Comparison of ENCODE assay signal across 21 cellular contexts in genomic region chr11:47723041-47723440, GRCh38. TPM values are rescaled to one million over a fixed set of nuclear protein-coding genes. Genes with fewer than 3 reads are reported as not detected.
DNase-seq lines count a peak whose midpoint lies in the region; ATAC-seq, FAIRE-seq and TF ChIP-seq lines count a peak whose summit lies in the region.
"Had no signal": no experiment of that assay in that cellular context is flagged by ENCODE, and none has a peak within 500 bp of the region (broad histone marks: within the 10 kb centered on the region; RNA-seq: fewer than 3 reads in every experiment).

No MANE protein-coding gene starts in this region.

- H3K9me3 ChIP-seq in liver (ENCODE audit: control insufficient read depth in 4 of 4, low read length in 3 of 4): no peaks in the 10 kb centered on the region
- H3K9me3 ChIP-seq in transverse colon: no peaks in the 10 kb centered on the region
- no peaks in the 10 kb centered on the region for H3K9me3 ChIP-seq in small intestine (ENCODE audit: control insufficient read depth, low read depth)
- H3K9me3 ChIP-seq: A549; BLaER1 treated with 17β-estradiol and CSF1 and Interleukin-3, amounts not matched to agents 10 nM and 100 nM had no signal

- no peak for TF ChIP-seq EP300 in transverse colon (IDR thresholded peaks at IDR 0.05; ENCODE audit: low read depth)

- no peak overlapping the region for H3K9ac ChIP-seq in liver (ENCODE audit: low read depth in 1 of 2, low read length in 2 of 2)
- H3K9ac ChIP-seq: BLaER1 treated with 17β-estradiol and CSF1 and Interleukin-3, amounts not matched to agents 10 nM and 100 nM had no signal

- no peak for FAIRE-seq in small intestine (lab: Jason Lieb, UNC)
- FAIRE-seq: A549, G401.6, GM12878, K562 had no signal

- no peak for TF ChIP-seq POLR2A in transverse colon (IDR thresholded peaks at IDR 0.05)

- no peak overlapping the region for H3K4me3 ChIP-seq in liver (ENCODE audit: low read depth in 1 of 3, low read length in 3 of 3)
- H3K4me3 ChIP-seq in transverse colon: no peak overlapping the region
- no peak overlapping the region for H3K4me3 ChIP-seq in small intestine (ENCODE audit: low read depth in 1 of 2, low read length in 2 of 2)
- H3K4me3 ChIP-seq: A549; BLaER1 treated with 17β-estradiol and CSF1 and Interleukin-3, amounts not matched to agents 10 nM and 100 nM; GM12878; GM23338; K562; PC-9 had no signal

- intact Hi-C loops in Right ventricle myocardium inferior (cut with DNase I) (loop anchor here (5.0 kb wide), 1 partner anchor 81 kb away; the partner anchor contains the start of gene MTCH2), cardiac septum (cut with DNase I) (no loop called here), transverse colon (cut with DNase I; ENCODE audit: low total_unique reads) (no loop called here)

- TF ChIP-seq CTCF in liver (IDR thresholded peaks at IDR 0.05; ENCODE audit: low read depth, low read length, missing input control) (no peak), transverse colon (IDR thresholded peaks at IDR 0.05) (no peak)

- TF ChIP-seq RAD21 in liver (IDR thresholded peaks at IDR 0.05): peak in 1 of 2 donors; percentile 10

- H3K36me3 ChIP-seq in liver (ENCODE audit: control insufficient read depth in 4 of 4, insufficient read depth in 3 of 4, low read depth in 1 of 4, low read length in 3 of 4) (peaks cover 6 to 29% (median 17%) of the 10 kb centered on the region in 4 donors), transverse colon (peaks cover 0 to 77% (median 36%) of the 10 kb centered on the region in 4 donors), small intestine (ENCODE audit: control insufficient read depth in 2 of 2, insufficient read depth in 2 of 2, low read length in 2 of 2) (peaks cover 15 to 25% of the 10 kb centered on the region in 2 donors)

- 54% methylated on average over 3 of the region's 3 CpGs for WGBS in liver
- WGBS in transverse colon (ENCODE audit: low coverage in 1 of 2), 2 donors: 71 to 100% methylated on average over 1 to 3 of the region's 3 CpGs
- 72 to 92% (median 81%) methylated on average over 3 of the region's 3 CpGs for WGBS in small intestine, 3 donors

- in situ Hi-C loops in transverse colon (cut with MboI; ENCODE audit: low pct_ligation_motif_present in 1 of 4, low pct_unique_long_range_greater_than_20kb in 1 of 4, low sequenced_read_pairs in 3 of 4): no loop called here

- H3K4me1 ChIP-seq in liver (ENCODE audit: control insufficient read depth in 4 of 4, insufficient read depth in 4 of 4, low read length in 3 of 4) (peaks cover 9 to 48% (median 39%) of the 10 kb centered on the region in 4 donors), transverse colon (peaks cover 0 to 25% (median 7%) of the 10 kb centered on the region in 4 donors), small intestine (ENCODE audit: control insufficient read depth in 2 of 2, insufficient read depth in 1 of 2, low read depth in 1 of 2, low read length in 1 of 2) (peaks cover 3 to 4% of the 10 kb centered on the region in 2 donors)

- no peaks in the 10 kb centered on the region for H3K27me3 ChIP-seq in liver (ENCODE audit: control insufficient read depth in 4 of 4, insufficient read depth in 4 of 4, low read length in 3 of 4)
- H3K27me3 ChIP-seq in transverse colon: no peaks in the 10 kb centered on the region
- H3K27me3 ChIP-seq in small intestine (ENCODE audit: control insufficient read depth in 2 of 2, insufficient read depth in 2 of 2, low read length in 2 of 2): no peaks in the 10 kb centered on the region
- H3K27me3 ChIP-seq: BLaER1 treated with 17β-estradiol and CSF1 and Interleukin-3, amounts not matched to agents 10 nM and 100 nM had no signal

- H3K27ac ChIP-seq in liver (ENCODE audit: low read depth in 1 of 2, low read length in 2 of 2): peak overlapping the region; percentile 16 to 88
- peak overlapping the region; percentile 65 to 74 (median 70) for H3K27ac ChIP-seq in transverse colon
- no peak overlapping the region for H3K27ac ChIP-seq in small intestine (ENCODE audit: low read depth in 1 of 2, low read length in 1 of 2)
- H3K27ac ChIP-seq: A549, PC-9 had no signal

- ATAC-seq in Right ventricle myocardium inferior: peak; percentile 81
- ATAC-seq: GM12878, GM23338, HCT116, K562 had no signal

- DNase-seq in Right ventricle myocardium inferior (ENCODE audit: missing footprints): no peak
- DNase-seq in cardiac septum (ENCODE audit: low spot score): no peak
- peak; percentile 70 for DNase-seq in cerebellum (ENCODE audit: low spot score)
- no peak for DNase-seq in transverse colon
- DNase-seq in NCI-H446 (lab: John Stamatoyannopoulos, UW): no peak
- no peak for DNase-seq in activated CD4-positive, alpha-beta T cell treated with anti-CD3 and anti-CD28 coated beads for 1 hour
- DNase-seq in small intestine: no peak
- DNase-seq: DMS79 treated with DMSO at 0.1 percent for 48 hours, NCI-H1417, NCI-H1930, NCI-H2171, NCI-H446 treated with DMSO at 0.1 percent for 48 hours, PC-9 had no signal

TF ChIP-seq in liver, 16 proteins besides CTCF, POLR2A, EP300 and RAD21:
- TF ChIP-seq YY1 (IDR thresholded peaks at IDR 0.05) (no peak), HNF4G (IDR thresholded peaks at IDR 0.05) (no peak), FOXA2 (IDR thresholded peaks at IDR 0.05) (no peak), SP1 (IDR thresholded peaks at IDR 0.05) (peak; percentile 19), HNF4A (conservative IDR thresholded peaks at IDR 0.05) (peak; percentile 5 to 8), NR2F2 (IDR thresholded peaks at IDR 0.05) (no peak), EGR1 (IDR thresholded peaks at IDR 0.05; ENCODE audit: low read depth in 2 of 2) (no peak), GABPA (IDR thresholded peaks at IDR 0.05 in 1 of 2, conservative IDR thresholded peaks at IDR 0.05 in 1 of 2) (no peak), TAF1 (conservative IDR thresholded peaks at IDR 0.05) (no peak), ZBTB33 (IDR thresholded peaks at IDR 0.05) (no peak), JUND (IDR thresholded peaks at IDR 0.05) (no peak), FOXA1 (IDR thresholded peaks at IDR 0.05) (no peak), RXRA (IDR thresholded peaks at IDR 0.05) (peak in 1 of 2 donors; percentile 36)
- TF ChIP-seq, protein P1, sequence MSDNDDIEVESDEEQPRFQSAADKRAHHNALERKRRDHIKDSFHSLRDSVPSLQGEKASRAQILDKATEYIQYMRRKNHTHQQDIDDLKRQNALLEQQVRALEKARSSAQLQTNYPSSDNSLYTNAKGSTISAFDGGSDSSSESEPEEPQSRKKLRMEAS (IDR thresholded peaks at IDR 0.05): no peak
- TF ChIP-seq, protein P2, sequence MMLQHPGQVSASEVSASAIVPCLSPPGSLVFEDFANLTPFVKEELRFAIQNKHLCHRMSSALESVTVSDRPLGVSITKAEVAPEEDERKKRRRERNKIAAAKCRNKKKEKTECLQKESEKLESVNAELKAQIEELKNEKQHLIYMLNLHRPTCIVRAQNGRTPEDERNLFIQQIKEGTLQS (IDR thresholded peaks at IDR 0.05): no peak
- TF ChIP-seq, protein P3, sequence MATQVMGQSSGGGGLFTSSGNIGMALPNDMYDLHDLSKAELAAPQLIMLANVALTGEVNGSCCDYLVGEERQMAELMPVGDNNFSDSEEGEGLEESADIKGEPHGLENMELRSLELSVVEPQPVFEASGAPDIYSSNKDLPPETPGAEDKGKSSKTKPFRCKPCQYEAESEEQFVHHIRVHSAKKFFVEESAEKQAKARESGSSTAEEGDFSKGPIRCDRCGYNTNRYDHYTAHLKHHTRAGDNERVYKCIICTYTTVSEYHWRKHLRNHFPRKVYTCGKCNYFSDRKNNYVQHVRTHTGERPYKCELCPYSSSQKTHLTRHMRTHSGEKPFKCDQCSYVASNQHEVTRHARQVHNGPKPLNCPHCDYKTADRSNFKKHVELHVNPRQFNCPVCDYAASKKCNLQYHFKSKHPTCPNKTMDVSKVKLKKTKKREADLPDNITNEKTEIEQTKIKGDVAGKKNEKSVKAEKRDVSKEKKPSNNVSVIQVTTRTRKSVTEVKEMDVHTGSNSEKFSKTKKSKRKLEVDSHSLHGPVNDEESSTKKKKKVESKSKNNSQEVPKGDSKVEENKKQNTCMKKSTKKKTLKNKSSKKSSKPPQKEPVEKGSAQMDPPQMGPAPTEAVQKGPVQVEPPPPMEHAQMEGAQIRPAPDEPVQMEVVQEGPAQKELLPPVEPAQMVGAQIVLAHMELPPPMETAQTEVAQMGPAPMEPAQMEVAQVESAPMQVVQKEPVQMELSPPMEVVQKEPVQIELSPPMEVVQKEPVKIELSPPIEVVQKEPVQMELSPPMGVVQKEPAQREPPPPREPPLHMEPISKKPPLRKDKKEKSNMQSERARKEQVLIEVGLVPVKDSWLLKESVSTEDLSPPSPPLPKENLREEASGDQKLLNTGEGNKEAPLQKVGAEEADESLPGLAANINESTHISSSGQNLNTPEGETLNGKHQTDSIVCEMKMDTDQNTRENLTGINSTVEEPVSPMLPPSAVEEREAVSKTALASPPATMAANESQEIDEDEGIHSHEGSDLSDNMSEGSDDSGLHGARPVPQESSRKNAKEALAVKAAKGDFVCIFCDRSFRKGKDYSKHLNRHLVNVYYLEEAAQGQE (IDR thresholded peaks at IDR 0.05): peak; percentile 23

RNA-seq across cellular contexts. Expression of gene AGBL2, which starts 7.9 kb away (rescaled TPM):
- 0.14 TPM for total RNA-seq in Right ventricle myocardium inferior
- 1.2 TPM for total RNA-seq in cardiac septum
- 3.6 TPM for total RNA-seq in cerebellum
- 1 to 10 TPM; 1.7 to 3.0 TPM for total RNA-seq in liver
- polyA plus RNA-seq in liver: 1 to 10 TPM in 1 of 2 donors, under 1 TPM in 1; 0.36 to 3.6 TPM
- 10 to 100 TPM in 2 of 4 donors, 1 to 10 TPM in 2; 3.3 to 13.5 (median 8.0) TPM for total RNA-seq in transverse colon
- polyA plus RNA-seq in small intestine: 1 to 10 TPM in 2 of 3 donors, under 1 TPM in 1; 0.81 to 2.7 (median 1.0) TPM

RNA-seq across cellular contexts. Expression of gene FNBP4, which starts 44.1 kb away (rescaled TPM):
- total RNA-seq in Right ventricle myocardium inferior (36.5 TPM), cardiac septum (41.7 TPM), cerebellum (146 TPM), liver (10 to 100 TPM; 33.2 to 66.8 TPM), transverse colon (100 to 1,000 TPM in 3 of 4 donors, 10 to 100 TPM in 1; 85.9 to 312 (median 164) TPM)
- polyA plus RNA-seq in liver (10 to 100 TPM; 10.9 to 23.9 TPM), small intestine (10 to 100 TPM; 18.1 to 35.1 (median 22.6) TPM)

Comparison
In these comparisons a context has a peak if more than half of its experiments do, and no peak if none do; other contexts are left out.
1. H3K27ac ChIP-seq: peak in liver (2 of 2) and transverse colon (4 of 4); none in small intestine (0 of 2).